In genomic region chr20:9617062-9617461, GRCh38 we compare ENCODE assay signal across 8 cellular contexts.
DNase-seq lines count a peak whose midpoint lies in the region; ATAC-seq and TF ChIP-seq lines count a peak whose summit lies in the region.

No MANE protein-coding gene starts in this region.

- peak; percentile 38 for DNase-seq in GM12864 (ENCODE audit: low read depth)
- DNase-seq in NCI-H510A treated with DMSO at 0.1 percent for 48 hours (lab: John Stamatoyannopoulos, UW) = peak; percentile 96
- peak; percentile 11 to 22 for DNase-seq in activated CD4-positive, alpha-beta T cell treated with anti-CD3 and anti-CD28 coated beads for 4 hours
- peak; percentile 81 for DNase-seq in dermis blood vessel endothelial cell
- peak; percentile 75 for DNase-seq in medulla oblongata (ENCODE audit: extremely low spot score)
- peak; percentile 1 to 15 for DNase-seq in stimulated activated CD8-positive, alpha-beta memory T cell treated with anti-CD3 and anti-CD28 coated beads, Interleukin-7, amount 100 ng/mL, for 1 hour (ENCODE audit: low read depth in 2 of 2)

- peak; percentile 78 for TF ChIP-seq CTCF in GM12864 (IDR thresholded peaks at IDR 0.05; ENCODE audit: low read depth, low read length, missing control alignments)

- H3K4me3 ChIP-seq in GM12864 (ENCODE audit: low read depth, low read length) = no peak overlapping the region

- ATAC-seq in HG03439 (IDR thresholded peaks at IDR 0.05; ENCODE audit: unreplicated experiment) (peak; percentile 41), HG02623 (IDR thresholded peaks at IDR 0.05; ENCODE audit: unreplicated experiment) (no peak)

Comparison
In these comparisons a context has a peak if more than half of its experiments do, and no peak if none do; other contexts are left out.
1. DNase-seq: peak in every context shown above with its lines; median percentile 96 in NCI-H510A treated with DMSO at 0.1 percent for 48 hours; 81 in dermis blood vessel endothelial cell; 75 in medulla oblongata; 38 in GM12864; 16 in activated CD4-positive, alpha-beta T cell treated with anti-CD3 and anti-CD28 coated beads for 4 hours; 8 in stimulated activated CD8-positive, alpha-beta memory T cell treated with anti-CD3 and anti-CD28 coated beads, Interleukin-7, amount 100 ng/mL, for 1 hour.